1 cellular context compared by ENCODE assay signal in genomic region chr11:8080674-8081590, GRCh38.
TF ChIP-seq lines count a peak whose summit lies in the region.

A gene with protein sequence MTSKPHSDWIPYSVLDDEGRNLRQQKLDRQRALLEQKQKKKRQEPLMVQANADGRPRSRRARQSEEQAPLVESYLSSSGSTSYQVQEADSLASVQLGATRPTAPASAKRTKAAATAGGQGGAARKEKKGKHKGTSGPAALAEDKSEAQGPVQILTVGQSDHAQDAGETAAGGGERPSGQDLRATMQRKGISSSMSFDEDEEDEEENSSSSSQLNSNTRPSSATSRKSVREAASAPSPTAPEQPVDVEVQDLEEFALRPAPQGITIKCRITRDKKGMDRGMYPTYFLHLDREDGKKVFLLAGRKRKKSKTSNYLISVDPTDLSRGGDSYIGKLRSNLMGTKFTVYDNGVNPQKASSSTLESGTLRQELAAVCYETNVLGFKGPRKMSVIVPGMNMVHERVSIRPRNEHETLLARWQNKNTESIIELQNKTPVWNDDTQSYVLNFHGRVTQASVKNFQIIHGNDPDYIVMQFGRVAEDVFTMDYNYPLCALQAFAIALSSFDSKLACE (plus strand): TSS chr11:8081211. CDS start chr11:8081511, 300 bp downstream.

TF ChIP-seq in WTC11, 78 proteins besides CTCF, POLR2A, EP300 and RAD21 (continued from another document):
- no peak for TF ChIP-seq E2F5 (CRISPR knock-in tag; IDR thresholded peaks at IDR 0.05)
